In genomic region chr12:52023976-52024688, GRCh38 we compare ENCODE assay signal across 7 cellular contexts. TPM values are rescaled to one million over a fixed set of nuclear protein-coding genes. Genes with fewer than 3 reads are reported as not detected.
A peak's percentile ranks its signal among the peaks of the same experiment; 100 is the strongest.
DNase-seq lines count a peak whose midpoint lies in the region; ATAC-seq and TF ChIP-seq lines count a peak whose summit lies in the region.

No MANE protein-coding gene starts in this region.

- DNase-seq in left ventricle myocardium inferior: no peak
- no peak for DNase-seq in NCI-H1048 (lab: John Stamatoyannopoulos, UW)
- no peak for DNase-seq in kidney tubule cell (ENCODE audit: low spot score)
- DNase-seq in activated CD4-positive, alpha-beta T cell treated with anti-CD3 and anti-CD28 coated beads for 1 hour: no peak

- no peaks in the 10 kb centered on the region for H3K36me3 Mint-ChIP-seq in stimulated activated memory B cell treated with anti-CD40 and anti-IgM and Interleukin-4, amounts not matched to agents 10 μg/mL and 1 μg/mL and 100 μg/mL, for 72 hours

- peak overlapping the region; percentile 91 for H2AFZ ChIP-seq in SU-DHL-6 (ENCODE audit: low read depth, low read length, severe bottlenecking)

- H3K9ac ChIP-seq in SU-DHL-6 (ENCODE audit: low read length): peak overlapping the region; percentile 51

- peak overlapping the region; percentile 81 for H3K4me3 Mint-ChIP-seq in stimulated activated memory B cell treated with anti-CD40 and anti-IgM and Interleukin-4, amounts not matched to agents 10 μg/mL and 1 μg/mL and 100 μg/mL, for 72 hours

- H3K9me2 ChIP-seq in SU-DHL-6 (replicated peaks; ENCODE audit: insufficient read depth, low read length): no peaks in the 10 kb centered on the region

- H3K4me2 ChIP-seq in SU-DHL-6 (ENCODE audit: low read depth, low read length, poor library complexity, severe bottlenecking): peak overlapping the region; percentile 80

- H3K79me2 ChIP-seq in SU-DHL-6 (ENCODE audit: insufficient read depth, low read length): no peaks in the 10 kb centered on the region

- no peak for ATAC-seq in stimulated activated memory B cell treated with anti-CD40 and anti-IgM and Interleukin-4, amounts not matched to agents 10 μg/mL and 1 μg/mL and 100 μg/mL, for 72 hours

- no peak; the same call in 1 of the 2 replicates for TF ChIP-seq CTCF in HEK293 (tag by site-specific recombination; IDR thresholded peaks at IDR 0.05)
- no peak for TF ChIP-seq CTCF in SU-DHL-6 (IDR thresholded peaks at IDR 0.05; ENCODE audit: insufficient read depth, low read length, poor library complexity, severe bottlenecking)
- TF ChIP-seq CTCF in left ventricle myocardium inferior (IDR thresholded peaks at IDR 0.05; ENCODE audit: borderline replicate concordance): peak; percentile 7

- H3K27ac Mint-ChIP-seq in stimulated activated memory B cell treated with anti-CD40 and anti-IgM and Interleukin-4, amounts not matched to agents 10 μg/mL and 1 μg/mL and 100 μg/mL, for 72 hours: peak overlapping the region; percentile 78

- H3F3A ChIP-seq in SU-DHL-6 (ENCODE audit: insufficient read depth): 0 out of 2 replicates have a peak, but pooled peaks cover 6% of the 10 kb centered on the region

- H3K4me1 ChIP-seq in HEK293 (ENCODE audit: control insufficient read depth, insufficient read depth, low read length) (peaks cover 2% of the 10 kb centered on the region), left ventricle myocardium inferior (peaks cover 59% of the 10 kb centered on the region)

- H4K20me1 ChIP-seq in SU-DHL-6 (ENCODE audit: low read depth, low read length): no peaks in the 10 kb centered on the region

- H3K9me3 ChIP-seq in HEK293 (ENCODE audit: control insufficient read depth, insufficient read depth, low read depth, low read length): no peaks in the 10 kb centered on the region
- no peaks in the 10 kb centered on the region for H3K9me3 ChIP-seq in SU-DHL-6 (ENCODE audit: insufficient read depth, low read length)
- no peaks in the 10 kb centered on the region for H3K9me3 ChIP-seq in left ventricle myocardium inferior (replicated peaks)

- no peaks in the 10 kb centered on the region for H3K9me3 Mint-ChIP-seq in stimulated activated memory B cell treated with anti-CD40 and anti-IgM and Interleukin-4, amounts not matched to agents 10 μg/mL and 1 μg/mL and 100 μg/mL, for 72 hours

- intact Hi-C loops in left ventricle myocardium inferior (cut with micrococcal nuclease): no loop called here

- no peaks in the 10 kb centered on the region for H3K27me3 Mint-ChIP-seq in stimulated activated memory B cell treated with anti-CD40 and anti-IgM and Interleukin-4, amounts not matched to agents 10 μg/mL and 1 μg/mL and 100 μg/mL, for 72 hours

- H3K27me3 ChIP-seq in SU-DHL-6 (ENCODE audit: low read length) (no peaks in the 10 kb centered on the region), left ventricle myocardium inferior (ENCODE audit: low read depth) (no peaks in the 10 kb centered on the region)

- H3K36me3 ChIP-seq in HEK293 (ENCODE audit: control insufficient read depth in 2 of 2, insufficient read depth in 1 of 2, low read length in 2 of 2) (no peaks in the 10 kb centered on the region), SU-DHL-6 (ENCODE audit: low read length) (no peaks in the 10 kb centered on the region), left ventricle myocardium inferior (no peaks in the 10 kb centered on the region)

- peaks cover 60% of the 10 kb centered on the region for H3K4me1 Mint-ChIP-seq in stimulated activated memory B cell treated with anti-CD40 and anti-IgM and Interleukin-4, amounts not matched to agents 10 μg/mL and 1 μg/mL and 100 μg/mL, for 72 hours

- H3K27ac ChIP-seq in HEK293 (ENCODE audit: extremely low read depth, low read depth, low read length) (no peak overlapping the region), SU-DHL-6 (ENCODE audit: low read depth, low read length) (no peak overlapping the region), left ventricle myocardium inferior (replicated peaks) (peak overlapping the region; percentile 73)

- POLR2A ChIA-PET in HEK293 (lab: Yijun Ruan, JAX): interaction anchor here (0.9 to 2.6 kb wide), 2 partner anchors 20 to 21 kb away, joined by 4 to 11 read pairs; no protein-coding TSS in a partner anchor

- peak overlapping the region; percentile 48 for H3K4me3 ChIP-seq in HEK293 (ENCODE audit: low read depth, low read length)
- H3K4me3 ChIP-seq in SU-DHL-6 (ENCODE audit: insufficient read depth, low read length, poor library complexity, severe bottlenecking): peak overlapping the region; percentile 48
- H3K4me3 ChIP-seq in left ventricle myocardium inferior: peak overlapping the region; percentile 72

- CTCF ChIA-PET in HEK293 (lab: Yijun Ruan, JAX): interaction anchor here (0.5 to 16.1 kb wide), 33 partner anchors 8 to 683 kb away, joined by 3 to 794 read pairs (median 8); partner anchors contain the start of genes ATG101, SMIM41 and TAMALIN

TF ChIP-seq in HEK293, 187 proteins besides CTCF, POLR2A, EP300 and RAD21:
- TF ChIP-seq AEBP2 (tag by site-specific recombination; IDR thresholded peaks at IDR 0.05; ENCODE audit: borderline replicate concordance) (no peak), ZNF394 (tag by site-specific recombination; IDR thresholded peaks at IDR 0.05; ENCODE audit: borderline replicate concordance) (no peak), ZNF623 (tag by site-specific recombination; IDR thresholded peaks at IDR 0.05) (no peak), OSR2 (tag by site-specific recombination; IDR thresholded peaks at IDR 0.05) (no peak), KLF17 (tag by site-specific recombination; IDR thresholded peaks at IDR 0.05) (no peak), ZNF426 (tag by site-specific recombination; IDR thresholded peaks at IDR 0.05) (no peak), ZNF157 (tag by site-specific recombination; IDR thresholded peaks at IDR 0.05) (no peak), ZNF626 (tag by site-specific recombination; IDR thresholded peaks at IDR 0.05) (no peak), ZIC2 (tag by site-specific recombination; IDR thresholded peaks at IDR 0.05) (no peak), ZNF416 (tag by site-specific recombination; IDR thresholded peaks at IDR 0.05) (no peak), ZNF341 (tag by site-specific recombination; IDR thresholded peaks at IDR 0.05; ENCODE audit: low read depth) (no peak), ZNF501 (tag by site-specific recombination; IDR thresholded peaks at IDR 0.05) (peak; percentile 3; the same call in 1 of the 2 replicates), TRIM28 (IDR thresholded peaks at IDR 0.05; ENCODE audit: borderline replicate concordance, low read length) (no peak), ZNF48 (tag by site-specific recombination; IDR thresholded peaks at IDR 0.05) (no peak), ZBTB44 (tag by site-specific recombination; IDR thresholded peaks at IDR 0.05) (no peak), ZNF335 (tag by site-specific recombination; conservative IDR thresholded peaks at IDR 0.05) (peak; percentile 82), KLF10 (tag by site-specific recombination; IDR thresholded peaks at IDR 0.05) (no peak), ZBTB6 (tag by site-specific recombination; IDR thresholded peaks at IDR 0.05) (no peak), ZNF223 (tag by site-specific recombination; IDR thresholded peaks at IDR 0.05) (0 out of 2 replicates have a peak, but pooled peaks have one; percentile 56)

RNA-seq across cellular contexts. Expression of gene TAMALIN, which starts 17.4 kb away (rescaled TPM):
- total RNA-seq in left ventricle myocardium inferior: 20.0 TPM

RNA-seq across cellular contexts. Expression of gene NR4A1, which starts 27.1 kb away (rescaled TPM):
- total RNA-seq in left ventricle myocardium inferior: 55.5 TPM

RNA-seq across cellular contexts. Expression of gene ATG101, which starts 45.6 kb away (rescaled TPM):
- 23.8 TPM for total RNA-seq in left ventricle myocardium inferior

RNA-seq across cellular contexts. Expression of gene SMIM41, which starts 55.4 kb away (rescaled TPM):
- total RNA-seq in left ventricle myocardium inferior: 0.30 TPM
